ENCODE assay signal across 22 cellular contexts in genomic region chr18:36818652-36819051, GRCh38. TPM values are rescaled to one million over a fixed set of nuclear protein-coding genes. Genes with fewer than 3 reads are reported as not detected.
DNase-seq lines count a peak whose midpoint lies in the region; ATAC-seq, FAIRE-seq and TF ChIP-seq lines count a peak whose summit lies in the region.
"Had no signal": no experiment of that assay in that cellular context is flagged by ENCODE, and none has a peak within 500 bp of the region (broad histone marks: within the 10 kb centered on the region; RNA-seq: fewer than 3 reads in every experiment).

No MANE protein-coding gene starts in this region.

- peak overlapping the region; percentile 68 for H3K27ac Mint-ChIP-seq in T-helper 17 cell
- H3K27ac Mint-ChIP-seq: IgD-negative memory B cell had no signal

- H3K27me3 ChIP-seq in pancreas (no peaks in the 10 kb centered on the region), tibial artery (no peaks in the 10 kb centered on the region)
- H3K27me3 ChIP-seq: BE2C had no signal

- no peak overlapping the region for H3K4me3 ChIP-seq in pancreas
- H3K4me3 ChIP-seq in tibial artery: no peak overlapping the region
- H3K4me3 ChIP-seq: GM12878, GM23248, HAP-1 had no signal

- H3K36me3 ChIP-seq in pancreas (no peaks in the 10 kb centered on the region), tibial artery (peaks cover 0 to 49% (median 12%) of the 10 kb centered on the region in 3 donors)
- H3K36me3 ChIP-seq: BE2C had no signal

- no peaks in the 10 kb centered on the region for H3K9me3 ChIP-seq in T-helper 17 cell (ENCODE audit: control insufficient read depth, low read length, poor library complexity, severe bottlenecking)
- no peaks in the 10 kb centered on the region for H3K9me3 ChIP-seq in pancreas
- H3K9me3 ChIP-seq in tibial artery: no peaks in the 10 kb centered on the region
- H3K9me3 ChIP-seq: BE2C, HAP-1 had no signal

- TF ChIP-seq CTCF in pancreas (IDR thresholded peaks at IDR 0.05): no peak
- TF ChIP-seq CTCF in tibial artery (IDR thresholded peaks at IDR 0.05): no peak

- intact Hi-C loops in pancreas (cut with DNase I) (no loop called here), tibial artery (cut with DNase I; ENCODE audit: low total_unique reads) (no loop called here)

- H3K36me3 Mint-ChIP-seq in T-helper 17 cell (ENCODE audit: low read depth): peaks cover 3% of the 10 kb centered on the region

- no peak for ATAC-seq in T-helper 17 cell
- ATAC-seq in pancreas: peak; percentile 60 to 87 (median 83)
- ATAC-seq: GM12878 had no signal

- DNase-seq in NCI-H69 (lab: John Stamatoyannopoulos, UW) (peak; percentile 95), T-helper 17 cell (no peak), pancreas (no peak), HuH-7.5 (ENCODE audit: low spot score) (no peak), tibial artery (no peak)
- DNase-seq in activated naive CD4-positive, alpha-beta T cell (lab: John Stamatoyannopoulos, UW): no peak
- DNase-seq: ACHN; BE2C; C1 segment of cervical spinal cord; CD4-positive, CD25-positive, alpha-beta regulatory T cell; CD8-positive, alpha-beta memory T cell; COR-L47; DMS 273 treated with DMSO at 0.1 percent for 48 hours; DMS53; DND-41; EL; GM23248 had no signal

- no peak for FAIRE-seq in pancreas (lab: Jason Lieb, UNC)
- FAIRE-seq: A204.1, GM12878 had no signal

- 36 to 44% methylated on average over 3 of the region's 3 CpGs for WGBS in pancreas, 2 donors

- H3K4me3 Mint-ChIP-seq in T-helper 17 cell: no peak overlapping the region
- H3K4me3 Mint-ChIP-seq: CD4-positive, CD25-positive, alpha-beta regulatory T cell; CD8-positive, alpha-beta memory T cell; IgD-negative memory B cell had no signal

- H3K27ac ChIP-seq in pancreas (peak overlapping the region in 3 of 4 donors; percentile 1 to 79 (median 65)), tibial artery (no peak overlapping the region)
- H3K27ac ChIP-seq: GM23248, HL-60 had no signal

- peaks cover 6 to 32% (median 27%) of the 10 kb centered on the region in 3 donors for H3K4me1 ChIP-seq in pancreas
- no peaks in the 10 kb centered on the region for H3K4me1 ChIP-seq in tibial artery
- H3K4me1 ChIP-seq: BE2C, HAP-1 had no signal

- H3K27me3 Mint-ChIP-seq in T-helper 17 cell: no peaks in the 10 kb centered on the region
- H3K27me3 Mint-ChIP-seq: CD4-positive, CD25-positive, alpha-beta regulatory T cell; CD8-positive, alpha-beta memory T cell; IgD-negative memory B cell had no signal

- H3K4me1 Mint-ChIP-seq in T-helper 17 cell: peaks cover 8% of the 10 kb centered on the region
- H3K4me1 Mint-ChIP-seq: IgD-negative memory B cell had no signal

RNA-seq across cellular contexts. Expression of gene TPGS2, which starts 10.2 kb away (rescaled TPM):
- total RNA-seq in T-helper 17 cell: 10 to 100 TPM; 29.0 to 30.3 TPM
- total RNA-seq in pancreas: 10 to 100 TPM; 16.6 to 44.6 (median 30.0) TPM
- polyA plus RNA-seq in pancreas: 10 to 100 TPM; 18.5 to 26.8 TPM

RNA-seq across cellular contexts. Expression of gene KIAA1328, which starts 10.3 kb away (rescaled TPM):
- total RNA-seq in T-helper 17 cell: 10 to 100 TPM in 1 of 2 donors, 1 to 10 TPM in 1; 9.0 to 13.9 TPM
- 1 to 10 TPM; 2.3 to 5.2 (median 4.1) TPM for total RNA-seq in pancreas
- polyA plus RNA-seq in pancreas: 1 to 10 TPM; 2.1 to 3.0 TPM

Comparison
In these comparisons a context has a peak if more than half of its experiments do, and no peak if none do; other contexts are left out.
1. H3K27ac ChIP-seq: peak in pancreas (3 of 4); none in tibial artery (0 of 2).